ENCODE assay signal across 12 cellular contexts in the genomic region with DNA sequence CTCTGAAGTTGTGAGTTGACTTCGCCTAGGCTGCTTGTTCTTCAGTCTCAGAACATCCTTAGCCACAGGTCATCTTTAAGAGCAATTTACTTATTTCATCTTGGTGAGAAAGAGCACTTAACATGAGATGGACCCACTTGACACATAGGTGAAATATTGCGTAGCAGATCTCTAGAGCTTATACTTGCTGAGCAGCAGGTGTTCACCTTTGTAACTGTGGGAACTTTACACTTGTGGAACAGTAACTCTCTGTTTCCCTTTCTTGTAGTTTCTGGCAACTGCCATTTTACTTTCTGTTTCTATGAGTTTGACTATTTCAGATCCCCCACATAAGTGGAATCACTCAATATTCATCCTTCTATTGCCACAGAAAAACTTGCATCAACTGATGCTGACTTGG.
DNase-seq lines count a peak whose midpoint lies in the region; ATAC-seq and TF ChIP-seq lines count a peak whose summit lies in the region.
"Had no signal": no experiment of that assay in that cellular context is flagged by ENCODE, and none has a peak within 500 bp of the region (broad histone marks: within the 10 kb centered on the region; RNA-seq: fewer than 3 reads in every experiment).

No MANE protein-coding gene starts in this region.

- peaks cover 10 to 20% of the 10 kb centered on the region in 2 donors for H3K27me3 Mint-ChIP-seq in effector memory CD8-positive, alpha-beta T cell

- H3K4me3 Mint-ChIP-seq in effector memory CD8-positive, alpha-beta T cell = no peak overlapping the region
- H3K4me3 Mint-ChIP-seq: CD4-positive, alpha-beta T cell; stimulated activated effector memory CD8-positive, alpha-beta T cell treated with anti-CD3 and anti-CD28 coated beads, Interleukin-12 subunit alpha, Interleukin-12 subunit beta, amount 100 ng/mL, for 72 hours had no signal

- ATAC-seq in GM18511 (IDR thresholded peaks at IDR 0.05; ENCODE audit: unreplicated experiment) = peak; percentile 95
- peak; percentile 95 for ATAC-seq in HG02973 (IDR thresholded peaks at IDR 0.05; ENCODE audit: unreplicated experiment)
- ATAC-seq in effector memory CD8-positive, alpha-beta T cell (replicated peaks) = no peak
- ATAC-seq: stimulated activated effector memory CD8-positive, alpha-beta T cell treated with anti-CD3 and anti-CD28 coated beads, Interleukin-12 subunit alpha, Interleukin-12 subunit beta, amount 100 ng/mL, for 72 hours had no signal

- no peaks in the 10 kb centered on the region for H3K4me1 Mint-ChIP-seq in effector memory CD8-positive, alpha-beta T cell (ENCODE audit: low read depth in 2 of 2)
- H3K4me1 Mint-ChIP-seq: stimulated activated effector memory CD8-positive, alpha-beta T cell treated with anti-CD3 and anti-CD28 coated beads, Interleukin-12 subunit alpha, Interleukin-12 subunit beta, amount 100 ng/mL, for 72 hours had no signal

- no peaks in the 10 kb centered on the region for H3K36me3 Mint-ChIP-seq in effector memory CD8-positive, alpha-beta T cell (ENCODE audit: insufficient read depth)
- H3K36me3 Mint-ChIP-seq: stimulated activated effector memory CD8-positive, alpha-beta T cell treated with anti-CD3 and anti-CD28 coated beads, Interleukin-12 subunit alpha, Interleukin-12 subunit beta, amount 100 ng/mL, for 72 hours had no signal

- H3K9me3 Mint-ChIP-seq in effector memory CD8-positive, alpha-beta T cell = no peaks in the 10 kb centered on the region
- H3K9me3 Mint-ChIP-seq: CD4-positive, alpha-beta T cell; stimulated activated effector memory CD8-positive, alpha-beta T cell treated with anti-CD3 and anti-CD28 coated beads, Interleukin-12 subunit alpha, Interleukin-12 subunit beta, amount 100 ng/mL, for 72 hours had no signal

- peak; percentile 59 for DNase-seq in GM20000 (ENCODE audit: low spot score)
- DNase-seq in NCI-H187 (lab: John Stamatoyannopoulos, UW) = peak; percentile 63 to 81
- DNase-seq in NCI-H1930 (lab: John Stamatoyannopoulos, UW) = no peak
- no peak for DNase-seq in effector memory CD8-positive, alpha-beta T cell
- no peak for DNase-seq in dermis blood vessel endothelial cell
- DNase-seq in NCI-H748 (lab: John Stamatoyannopoulos, UW; ENCODE audit: unreplicated experiment) = no peak
- DNase-seq: amygdala; CD4-positive, alpha-beta T cell; NCI-H446 treated with DMSO at 0.1 percent for 48 hours had no signal

- TF ChIP-seq CTCF in GM20000 (IDR thresholded peaks at IDR 0.05; ENCODE audit: extremely low read depth, missing control alignments) = no peak

- H3K27ac Mint-ChIP-seq in effector memory CD8-positive, alpha-beta T cell = no peak overlapping the region
- H3K27ac Mint-ChIP-seq: CD4-positive, alpha-beta T cell; stimulated activated effector memory CD8-positive, alpha-beta T cell treated with anti-CD3 and anti-CD28 coated beads, Interleukin-12 subunit alpha, Interleukin-12 subunit beta, amount 100 ng/mL, for 72 hours had no signal

Comparison
In these comparisons a context has a peak if more than half of its experiments do, and no peak if none do; other contexts are left out.
1. DNase-seq: peak in GM20000 (single experiment) and NCI-H187 (2 of 2); none in NCI-H1930 (0 of 2), effector memory CD8-positive, alpha-beta T cell (0 of 3), dermis blood vessel endothelial cell (single experiment) and NCI-H748 (single experiment).